In genomic region chr5:77311217-77311571, GRCh38 we compare ENCODE assay signal across 21 cellular contexts.
DNase-seq lines count a peak whose midpoint lies in the region; ATAC-seq and TF ChIP-seq lines count a peak whose summit lies in the region.
"Had no signal": no experiment of that assay in that cellular context is flagged by ENCODE, and none has a peak within 500 bp of the region (broad histone marks: within the 10 kb centered on the region; RNA-seq: fewer than 3 reads in every experiment).

No MANE protein-coding gene starts in this region.

- no peak overlapping the region for H3K4me3 Mint-ChIP-seq in activated T-helper 2 cell treated with anti-CD3 and anti-CD28 coated beads, Interferon-gamma antibody, Interleukin-2, Interleukin-4, amounts not matched to agents 10 μg/mL and 5 μg/mL and 100 μg/mL, durations not matched to agents 14 hours and 24 hours and 36 hours (ENCODE audit: low read depth)
- H3K4me3 Mint-ChIP-seq: CD4-positive, CD25-positive, alpha-beta regulatory T cell; GM23338 had no signal

- no peak for ATAC-seq in HG03139 (IDR thresholded peaks at IDR 0.05; ENCODE audit: unreplicated experiment)
- ATAC-seq: GM23338, Right ventricle myocardium inferior had no signal

- H3K27ac Mint-ChIP-seq in activated T-helper 2 cell treated with anti-CD3 and anti-CD28 coated beads, Interferon-gamma antibody, Interleukin-2, Interleukin-4, amounts not matched to agents 10 μg/mL and 5 μg/mL and 100 μg/mL, durations not matched to agents 14 hours and 24 hours and 36 hours = no peak overlapping the region
- H3K27ac Mint-ChIP-seq: CD4-positive, CD25-positive, alpha-beta regulatory T cell; GM23338 had no signal

- no peaks in the 10 kb centered on the region for H3F3A ChIP-seq in smooth muscle cell (ENCODE audit: low read depth)

- intact Hi-C loops in activated T-helper 2 cell treated with anti-CD3 and anti-CD28 coated beads, Interferon-gamma antibody, Interleukin-2, Interleukin-4, amounts not matched to agents 10 μg/mL and 5 μg/mL and 100 μg/mL, durations not matched to agents 14 hours and 24 hours and 36 hours (cut with micrococcal nuclease) = no loop called here

- no peaks in the 10 kb centered on the region for H3K9me3 ChIP-seq in mesenchymal stem cell (ENCODE audit: control insufficient read depth, low read length)
- H3K9me3 ChIP-seq in smooth muscle cell (replicated peaks; ENCODE audit: low read depth) = no peaks in the 10 kb centered on the region
- H3K9me3 ChIP-seq: HAP-1, SJSA1 had no signal

- H3K4ac ChIP-seq in mesenchymal stem cell (ENCODE audit: low read depth in 1 of 2, low read length in 2 of 2) = no peak overlapping the region

- H3K27me3 ChIP-seq in brain microvascular endothelial cell (replicated peaks) (no peaks in the 10 kb centered on the region), mesenchymal stem cell (ENCODE audit: control insufficient read depth in 1 of 2, insufficient read depth in 1 of 2, low read length in 2 of 2) (peaks cover 0 to 5% of the 10 kb centered on the region in 2 experiments), smooth muscle cell (ENCODE audit: low read depth) (no peaks in the 10 kb centered on the region)
- H3K27me3 ChIP-seq: SJSA1 had no signal

- H2AFZ ChIP-seq in mesenchymal stem cell (ENCODE audit: low read depth, low read length) (no peak overlapping the region), smooth muscle cell (ENCODE audit: low read depth) (no peak overlapping the region)
- H2AFZ ChIP-seq: GM23338 had no signal

- H3K36me3 ChIP-seq in brain microvascular endothelial cell (replicated peaks) = no peaks in the 10 kb centered on the region
- no peaks in the 10 kb centered on the region for H3K36me3 ChIP-seq in mesenchymal stem cell (ENCODE audit: control insufficient read depth in 1 of 2, insufficient read depth in 2 of 2, low read depth in 1 of 2, low read length in 2 of 2)
- no peaks in the 10 kb centered on the region for H3K36me3 ChIP-seq in smooth muscle cell (ENCODE audit: low read depth)
- H3K36me3 ChIP-seq: HAP-1, SJSA1 had no signal

- H3K4me1 ChIP-seq in mesenchymal stem cell (ENCODE audit: control insufficient read depth, insufficient read depth, low read depth, low read length) (no peaks in the 10 kb centered on the region), smooth muscle cell (ENCODE audit: low read depth) (no peaks in the 10 kb centered on the region)
- H3K4me1 ChIP-seq: HAP-1, SJSA1 had no signal

- H4K91ac ChIP-seq in mesenchymal stem cell (ENCODE audit: low read length) = no peak overlapping the region

- H3K9ac ChIP-seq in mesenchymal stem cell (ENCODE audit: low read length) = no peak overlapping the region
- no peak overlapping the region for H3K9ac ChIP-seq in smooth muscle cell (ENCODE audit: low read depth)

- H3K4me2 ChIP-seq in mesenchymal stem cell (ENCODE audit: low read length, poor library complexity, severe bottlenecking) (no peak overlapping the region), smooth muscle cell (no peak overlapping the region)
- H3K4me2 ChIP-seq: GM23338 had no signal

- H3K4me3 ChIP-seq in AG09309 (ENCODE audit: control insufficient read depth, low read depth, low read length) (no peak overlapping the region), brain microvascular endothelial cell (ENCODE audit: low read depth, low read length) (no peak overlapping the region), mesenchymal stem cell (ENCODE audit: insufficient read depth in 1 of 2, low read depth in 1 of 2, low read length in 2 of 2) (no peak overlapping the region), smooth muscle cell (no peak overlapping the region)
- H3K4me3 ChIP-seq: GM23338, HAP-1, SJSA1 had no signal

- H3K36me3 Mint-ChIP-seq in activated T-helper 2 cell treated with anti-CD3 and anti-CD28 coated beads, Interferon-gamma antibody, Interleukin-2, Interleukin-4, amounts not matched to agents 10 μg/mL and 5 μg/mL and 100 μg/mL, durations not matched to agents 14 hours and 24 hours and 36 hours (ENCODE audit: low read depth) = no peaks in the 10 kb centered on the region
- H3K36me3 Mint-ChIP-seq: CD4-positive, CD25-positive, alpha-beta regulatory T cell had no signal

- H2BK12ac ChIP-seq in mesenchymal stem cell (ENCODE audit: low read length in 2 of 2) = no peak overlapping the region

- H3K23ac ChIP-seq in mesenchymal stem cell (ENCODE audit: low read length in 2 of 2) = no peak overlapping the region

- H3K18ac ChIP-seq in mesenchymal stem cell (ENCODE audit: low read depth in 1 of 2, low read length in 2 of 2) = no peak overlapping the region

- H3K9me3 Mint-ChIP-seq in activated T-helper 2 cell treated with anti-CD3 and anti-CD28 coated beads, Interferon-gamma antibody, Interleukin-2, Interleukin-4, amounts not matched to agents 10 μg/mL and 5 μg/mL and 100 μg/mL, durations not matched to agents 14 hours and 24 hours and 36 hours = no peaks in the 10 kb centered on the region
- H3K9me3 Mint-ChIP-seq: GM23338 had no signal

- H3K79me2 ChIP-seq in smooth muscle cell (ENCODE audit: low read depth) = no peaks in the 10 kb centered on the region

- H3K27ac ChIP-seq in brain microvascular endothelial cell = no peak overlapping the region
- H3K27ac ChIP-seq in mesenchymal stem cell (ENCODE audit: low read length, poor library complexity, severe bottlenecking) = no peak overlapping the region
- no peak overlapping the region for H3K27ac ChIP-seq in smooth muscle cell (ENCODE audit: low read depth)
- H3K27ac ChIP-seq: SJSA1 had no signal

- no peak overlapping the region for H3K14ac ChIP-seq in mesenchymal stem cell (ENCODE audit: low read length in 2 of 2)

- peaks cover 10% of the 10 kb centered on the region for H3K27me3 Mint-ChIP-seq in activated T-helper 2 cell treated with anti-CD3 and anti-CD28 coated beads, Interferon-gamma antibody, Interleukin-2, Interleukin-4, amounts not matched to agents 10 μg/mL and 5 μg/mL and 100 μg/mL, durations not matched to agents 14 hours and 24 hours and 36 hours (ENCODE audit: low read depth)

- H2AK5ac ChIP-seq in mesenchymal stem cell (ENCODE audit: low read length, severe bottlenecking) = no peak overlapping the region

- no peak overlapping the region for H4K8ac ChIP-seq in mesenchymal stem cell (ENCODE audit: low read length)

- in situ Hi-C loops in brain microvascular endothelial cell (cut with HindIII; ENCODE audit: low pct_ligation_motif_present, low sequenced_read_pairs) = no loop called here

- no peak overlapping the region for H2BK5ac ChIP-seq in mesenchymal stem cell (ENCODE audit: low read depth, low read length, poor library complexity, severe bottlenecking)

- no peaks in the 10 kb centered on the region for H4K20me1 ChIP-seq in smooth muscle cell (ENCODE audit: low read depth)

- H3K79me1 ChIP-seq in mesenchymal stem cell (replicated peaks; ENCODE audit: low read length, poor library complexity, severe bottlenecking) = no peaks in the 10 kb centered on the region

- no peaks in the 10 kb centered on the region for H3K4me1 Mint-ChIP-seq in activated T-helper 2 cell treated with anti-CD3 and anti-CD28 coated beads, Interferon-gamma antibody, Interleukin-2, Interleukin-4, amounts not matched to agents 10 μg/mL and 5 μg/mL and 100 μg/mL, durations not matched to agents 14 hours and 24 hours and 36 hours (ENCODE audit: low read depth)

- DNase-seq in AG09309 (ENCODE audit: low read depth) (peak; percentile 17), M059J (ENCODE audit: low read depth) (peak; percentile 16), brain microvascular endothelial cell (no peak), mesenchymal stem cell (peak; percentile 69), amniotic stem cell (lab: John Stamatoyannopoulos, UW) (no peak), smooth muscle cell (lab: John Stamatoyannopoulos, UW; ENCODE audit: unreplicated experiment) (no peak)
- DNase-seq in activated T-helper 2 cell treated with anti-CD3 and anti-CD28 coated beads, Interferon-gamma antibody, Interleukin-2, Interleukin-4, amounts not matched to agents 10 μg/mL and 5 μg/mL and 100 μg/mL, durations not matched to agents 14 hours and 24 hours and 36 hours (ENCODE audit: low spot score) = no peak
- DNase-seq: CD4-positive, CD25-positive, alpha-beta regulatory T cell; COR-L47; DND-41; Karpas-422; NCI-H1048; NCI-H1417 treated with DMSO at 0.1 percent for 48 hours; NCI-H187; NCI-H2227 treated with DMSO at 0.1 percent for 48 hours; NCI-H524 had no signal

- WGBS in mesenchymal stem cell = 43% methylated on average over 1 of the region's 1 CpG
- WGBS in smooth muscle cell (ENCODE audit: low lambda C conversion rate) = 43% methylated on average over 1 of the region's 1 CpG

- no peak overlapping the region for H2BK15ac ChIP-seq in mesenchymal stem cell (ENCODE audit: low read depth, poor library complexity, severe bottlenecking)

- no peak overlapping the region for H2BK120ac ChIP-seq in mesenchymal stem cell (ENCODE audit: low read depth, low read length)

- TF ChIP-seq CTCF in AG09309 (IDR thresholded peaks at IDR 0.05; ENCODE audit: control insufficient read depth, insufficient read depth, low read depth, low read length, missing control alignments) = no peak
- TF ChIP-seq CTCF in brain microvascular endothelial cell (IDR thresholded peaks at IDR 0.05; ENCODE audit: low read depth, low read length, missing control alignments) = peak; percentile 3
- no peak for TF ChIP-seq CTCF in smooth muscle cell (IDR thresholded peaks at IDR 0.05; ENCODE audit: borderline replicate concordance, insufficient read depth, poor library complexity, severe bottlenecking)

Comparison
In these comparisons a context has a peak if more than half of its experiments do, and no peak if none do; other contexts are left out.
1. DNase-seq: peak in AG09309 (single experiment), M059J (single experiment) and mesenchymal stem cell (single experiment); none in brain microvascular endothelial cell (single experiment), amniotic stem cell (single experiment), smooth muscle cell (single experiment) and activated T-helper 2 cell treated with anti-CD3 and anti-CD28 coated beads, Interferon-gamma antibody, Interleukin-2, Interleukin-4, amounts not matched to agents 10 μg/mL and 5 μg/mL and 100 μg/mL, durations not matched to agents 14 hours and 24 hours and 36 hours (single experiment).